Comparison of ENCODE assay signal across 13 cellular contexts in genomic region chr3:115071611-115072010, GRCh38.
A peak's percentile ranks its signal among the peaks of the same experiment; 100 is the strongest.
DNase-seq lines count a peak whose midpoint lies in the region; ATAC-seq and TF ChIP-seq lines count a peak whose summit lies in the region.
"Had no signal": no experiment of that assay in that cellular context is flagged by ENCODE, and none has a peak within 500 bp of the region (broad histone marks: within the 10 kb centered on the region; RNA-seq: fewer than 3 reads in every experiment).

No MANE protein-coding gene starts in this region.

- H3K9me3 ChIP-seq in CD4-positive, alpha-beta T cell (ENCODE audit: control insufficient read depth, low read length) = no peaks in the 10 kb centered on the region
- no peaks in the 10 kb centered on the region for H3K9me3 ChIP-seq in hepatocyte (ENCODE audit: low read depth)
- H3K9me3 ChIP-seq in CD4-positive, alpha-beta memory T cell (ENCODE audit: control insufficient read depth in 1 of 2, low read length in 2 of 2) = no peaks in the 10 kb centered on the region
- H3K9me3 ChIP-seq: neutrophil had no signal

- H3K4me1 Mint-ChIP-seq in CD4-positive, alpha-beta T cell (ENCODE audit: low read depth) = peaks cover 70% of the 10 kb centered on the region
- peaks cover 12 to 37% (median 28%) of the 10 kb centered on the region in 4 donors for H3K4me1 Mint-ChIP-seq in CD4-positive, alpha-beta memory T cell

- no peak overlapping the region for H3K4me3 Mint-ChIP-seq in CD4-positive, alpha-beta T cell
- H3K4me3 Mint-ChIP-seq in CD4-positive, alpha-beta memory T cell = no peak overlapping the region
- H3K4me3 Mint-ChIP-seq: activated naive CD4-positive, alpha-beta T cell treated with anti-CD3 and anti-CD28 coated beads, Interleukin-2, amount 50 U/mL, for 24 hours had no signal

- H2AFZ ChIP-seq in hepatocyte = no peak overlapping the region
- H2AFZ ChIP-seq: PC-9 had no signal

- no peaks in the 10 kb centered on the region for H3K27me3 ChIP-seq in CD4-positive, alpha-beta T cell (ENCODE audit: control insufficient read depth, insufficient read depth, low read length)
- H3K27me3 ChIP-seq in hepatocyte = no peaks in the 10 kb centered on the region
- H3K27me3 ChIP-seq in CD4-positive, alpha-beta memory T cell (ENCODE audit: insufficient read depth, low read length) = no peaks in the 10 kb centered on the region
- H3K27me3 ChIP-seq: neutrophil had no signal

- H3K36me3 Mint-ChIP-seq in CD4-positive, alpha-beta T cell (ENCODE audit: low read depth) = peaks cover 43% of the 10 kb centered on the region
- H3K36me3 Mint-ChIP-seq in CD4-positive, alpha-beta memory T cell = peaks cover 27 to 43% of the 10 kb centered on the region in 2 donors

- no peaks in the 10 kb centered on the region for H3K9me2 ChIP-seq in hepatocyte (replicated peaks; ENCODE audit: insufficient read depth)

- POLR2A ChIA-PET in CD4-positive, alpha-beta T cell (lab: Charles Lee) = no interaction called here
- POLR2A ChIA-PET in CD4-positive, alpha-beta memory T cell (lab: Charles Lee; ENCODE audit: partially characterized antibody) = no interaction called here

- no peaks in the 10 kb centered on the region for H3K9me3 Mint-ChIP-seq in CD4-positive, alpha-beta T cell
- peaks cover 0 to 3% (median 0%) of the 10 kb centered on the region in 8 donors for H3K9me3 Mint-ChIP-seq in CD4-positive, alpha-beta memory T cell
- H3K9me3 Mint-ChIP-seq: activated naive CD4-positive, alpha-beta T cell treated with anti-CD3 and anti-CD28 coated beads, Interleukin-2, amount 50 U/mL, for 24 hours had no signal

- peak overlapping the region; percentile 1 for H3K27ac Mint-ChIP-seq in CD4-positive, alpha-beta T cell
- no peak overlapping the region for H3K27ac Mint-ChIP-seq in CD4-positive, alpha-beta memory T cell
- H3K27ac Mint-ChIP-seq: activated naive CD4-positive, alpha-beta T cell treated with anti-CD3 and anti-CD28 coated beads, Interleukin-2, amount 50 U/mL, for 24 hours had no signal

- no peaks in the 10 kb centered on the region for H3K27me3 Mint-ChIP-seq in CD4-positive, alpha-beta T cell
- H3K27me3 Mint-ChIP-seq in CD4-positive, alpha-beta memory T cell = no peaks in the 10 kb centered on the region
- H3K27me3 Mint-ChIP-seq: activated naive CD4-positive, alpha-beta T cell treated with anti-CD3 and anti-CD28 coated beads, Interleukin-2, amount 50 U/mL, for 24 hours had no signal

- DNase-seq in CD4-positive, alpha-beta T cell = no peak
- DNase-seq in head of caudate nucleus = peak; percentile 11 to 87 (median 64)
- DNase-seq in putamen (ENCODE audit: low spot score) = peak; percentile 89
- DNase-seq in COR-L47 (lab: John Stamatoyannopoulos, UW) = no peak
- no peak for DNase-seq in hepatocyte (ENCODE audit: low spot score)
- no peak for DNase-seq in stimulated activated CD4-positive, alpha-beta T cell treated with anti-CD3 and anti-CD28 coated beads, Interleukin-4, amount 100 ng/mL, for 1 hour
- no peak for DNase-seq in CD4-positive, alpha-beta memory T cell
- DNase-seq: activated CD4-positive, alpha-beta T cell treated with anti-CD3 and anti-CD28 coated beads for 1 hour; glutamatergic neuron; PC-9 had no signal

- no peak overlapping the region for H3K27ac ChIP-seq in CD4-positive, alpha-beta T cell (ENCODE audit: low read depth, low read length)
- H3K27ac ChIP-seq in angular gyrus (ENCODE audit: low read depth, low read length) (peak overlapping the region; percentile 95), hepatocyte (no peak overlapping the region)
- no peak overlapping the region for H3K27ac ChIP-seq in CD4-positive, alpha-beta memory T cell (ENCODE audit: low read depth, low read length)
- H3K27ac ChIP-seq: neutrophil, PC-9 had no signal

- H3K36me3 ChIP-seq in hepatocyte (replicated peaks; ENCODE audit: insufficient read depth, low read depth) = no peaks in the 10 kb centered on the region
- H3K36me3 ChIP-seq in CD4-positive, alpha-beta memory T cell (ENCODE audit: insufficient read depth, low read length) = no peaks in the 10 kb centered on the region

- H3K79me2 ChIP-seq in hepatocyte = peaks cover 3% of the 10 kb centered on the region

- 89% methylated on average over 5 of the region's 5 CpGs for WGBS in hepatocyte (ENCODE audit: low lambda C conversion rate, missing lambda C conversion rate)

- no peaks in the 10 kb centered on the region for H4K20me1 ChIP-seq in hepatocyte (ENCODE audit: insufficient read depth, poor library complexity, severe bottlenecking)

- TF ChIP-seq CTCF in CD4-positive, alpha-beta T cell (IDR thresholded peaks at IDR 0.05) = no peak
- TF ChIP-seq CTCF in hepatocyte (IDR thresholded peaks at IDR 0.05; ENCODE audit: poor library complexity) = no peak

- no peak overlapping the region for H3K4me3 ChIP-seq in hepatocyte
- no peak overlapping the region for H3K4me3 ChIP-seq in CD4-positive, alpha-beta memory T cell (ENCODE audit: low read length in 2 of 2)
- H3K4me3 ChIP-seq: PC-9 had no signal

- no peaks in the 10 kb centered on the region for H3K4me1 ChIP-seq in hepatocyte (ENCODE audit: insufficient read depth)
- H3K4me1 ChIP-seq in CD4-positive, alpha-beta memory T cell (ENCODE audit: insufficient read depth, low read length) = no peaks in the 10 kb centered on the region

- ATAC-seq in CD4-positive, alpha-beta T cell (ENCODE audit: poor library complexity) = no peak

- CTCF ChIA-PET in CD4-positive, alpha-beta T cell (lab: Charles Lee) = no interaction called here
- CTCF ChIA-PET in CD4-positive, alpha-beta memory T cell (lab: Charles Lee; ENCODE audit: partially characterized antibody) = interaction anchor here (1.5 kb wide), 1 partner anchor 20 kb away, joined by 3 read pairs; no protein-coding TSS in a partner anchor

- no peak overlapping the region for H3K4me2 ChIP-seq in hepatocyte
- H3K4me2 ChIP-seq: PC-9 had no signal

- intact Hi-C loops in CD4-positive, alpha-beta T cell (cut with DNase I, micrococcal nuclease) = no loop called here
- intact Hi-C loops in head of caudate nucleus (cut with DNase I) = no loop called here
- intact Hi-C loops in CD4-positive, alpha-beta memory T cell (cut with micrococcal nuclease) = no loop called here

Comparison
In these comparisons a context has a peak if more than half of its experiments do, and no peak if none do; other contexts are left out.
1. DNase-seq: peak in head of caudate nucleus (42 of 42) and putamen (single experiment); none in CD4-positive, alpha-beta T cell (0 of 10), COR-L47 (single experiment), hepatocyte (single experiment), stimulated activated CD4-positive, alpha-beta T cell treated with anti-CD3 and anti-CD28 coated beads, Interleukin-4, amount 100 ng/mL, for 1 hour (single experiment) and CD4-positive, alpha-beta memory T cell (0 of 5).